Comparison of ENCODE assay signal across 1 cellular context in the genomic region with DNA sequence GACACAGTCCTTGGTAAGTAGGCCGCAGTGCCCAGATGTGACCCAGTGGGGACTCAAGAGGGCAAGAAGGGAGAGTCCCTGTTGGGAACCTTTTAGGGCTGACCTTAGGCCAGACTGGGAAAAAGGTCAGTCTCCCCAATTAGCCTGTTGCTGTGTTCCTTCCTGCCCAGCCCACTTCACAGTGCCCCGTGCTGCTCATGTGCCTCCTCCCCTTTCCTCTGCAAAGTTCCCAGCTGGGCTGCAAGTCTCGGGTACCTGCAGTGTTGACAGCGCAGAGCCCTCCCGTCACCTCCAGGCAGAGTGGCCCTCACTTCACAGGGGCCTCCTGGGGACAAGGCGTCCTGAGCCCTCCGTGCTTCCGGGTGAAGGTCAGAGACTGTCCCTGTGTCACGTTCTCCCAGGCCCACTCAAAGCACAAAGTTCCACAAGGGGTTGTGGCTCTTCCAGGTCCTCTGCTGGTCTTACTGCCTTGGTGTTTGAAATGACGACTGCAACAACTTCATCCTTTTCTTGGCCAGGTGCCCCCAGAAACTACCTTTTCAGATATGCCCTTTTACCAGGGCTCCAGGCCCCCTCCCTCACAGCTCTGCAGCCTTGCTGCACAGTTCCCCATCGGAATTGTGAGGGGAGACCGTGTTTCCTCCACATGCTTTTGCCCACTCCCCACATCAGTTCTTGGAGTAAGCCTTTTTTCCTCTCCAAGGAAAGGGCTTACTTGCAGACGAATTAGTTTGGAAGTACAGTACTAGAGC.
TF ChIP-seq lines count a peak whose summit lies in the region.

No MANE protein-coding gene starts in this region.

TF ChIP-seq in A549, 52 proteins besides CTCF, POLR2A, EP300 and RAD21 (continued from another document):
- TF ChIP-seq ESRRA (IDR thresholded peaks at IDR 0.05; ENCODE audit: borderline replicate concordance, low read length) (no peak), JUN (IDR thresholded peaks at IDR 0.05) (no peak), ZNF302 (CRISPR knock-in tag; IDR thresholded peaks at IDR 0.05) (no peak)
